Comparison of ENCODE assay signal across 28 cellular contexts in the genomic region with DNA sequence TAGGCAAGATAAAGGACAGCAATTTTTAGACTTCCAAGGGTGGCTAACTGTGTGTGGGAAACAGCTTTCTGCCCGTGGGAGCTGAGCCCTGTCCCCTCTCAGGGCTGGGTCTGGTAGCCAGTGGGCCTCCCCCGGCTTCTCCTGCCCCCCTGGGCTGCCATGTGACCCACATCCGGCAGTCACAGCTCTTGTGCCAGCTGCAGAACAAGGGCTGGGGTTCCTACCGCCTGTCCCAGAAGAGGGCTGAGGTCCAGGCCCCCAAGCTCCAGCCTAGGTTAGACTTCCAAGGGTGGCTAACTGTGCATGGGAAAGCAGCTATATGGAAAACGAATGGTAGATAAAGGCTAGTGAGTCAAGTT. TPM values are rescaled to one million over a fixed set of nuclear protein-coding genes. Genes with fewer than 3 reads are reported as not detected.
DNase-seq lines count a peak whose midpoint lies in the region; ATAC-seq and TF ChIP-seq lines count a peak whose summit lies in the region.
"Had no signal": no experiment of that assay in that cellular context is flagged by ENCODE, and none has a peak within 500 bp of the region (broad histone marks: within the 10 kb centered on the region; RNA-seq: fewer than 3 reads in every experiment).

No MANE protein-coding gene starts in this region.

- H3K14ac ChIP-seq in trophoblast cell (ENCODE audit: low read length): peak overlapping the region; percentile 30

- H3K9me3 ChIP-seq in PC-3 (ENCODE audit: low read length) (no peaks in the 10 kb centered on the region), trophoblast cell (ENCODE audit: insufficient read depth, low read depth, low read length) (no peaks in the 10 kb centered on the region)
- H3K9me3 ChIP-seq: ascending aorta, HAP-1, left ventricle myocardium inferior, uterus had no signal

- H3K9ac ChIP-seq in PC-3 (ENCODE audit: low read length) (no peak overlapping the region), trophoblast cell (ENCODE audit: low read length) (no peak overlapping the region)

- H2AFZ ChIP-seq in PC-3 (ENCODE audit: low read length): peak overlapping the region; percentile 55
- H2AFZ ChIP-seq in trophoblast cell (ENCODE audit: insufficient read depth, low read length, poor library complexity): no peak overlapping the region

- H3K27ac ChIP-seq in 22Rv1 (peak overlapping the region; percentile 39; the same call in 1 of the 2 replicates), PC-3 (ENCODE audit: low read length) (no peak overlapping the region), foreskin keratinocyte (peak overlapping the region; percentile 5), trophoblast cell (ENCODE audit: low read depth, low read length) (peak overlapping the region; percentile 70)
- H3K27ac ChIP-seq: ascending aorta, left ventricle myocardium inferior had no signal

- H3K9me2 ChIP-seq in PC-3 (replicated peaks; ENCODE audit: low read length): no peaks in the 10 kb centered on the region

- H4K12ac ChIP-seq in trophoblast cell (ENCODE audit: low read depth, low read length): no peak overlapping the region

- H3K4me2 ChIP-seq in PC-3 (ENCODE audit: low read length): peak overlapping the region; percentile 67
- H3K4me2 ChIP-seq in trophoblast cell (ENCODE audit: low read length): no peak overlapping the region

- no peaks in the 10 kb centered on the region for H3K36me3 ChIP-seq in PC-3 (ENCODE audit: low read depth, low read length)
- no peaks in the 10 kb centered on the region for H3K36me3 ChIP-seq in trophoblast cell (ENCODE audit: control insufficient read depth in 1 of 2, insufficient read depth in 2 of 2, low read length in 2 of 2)
- H3K36me3 ChIP-seq: ascending aorta, HAP-1, left ventricle myocardium inferior, uterus had no signal

- peak overlapping the region; percentile 55 for H2BK120ac ChIP-seq in trophoblast cell (ENCODE audit: insufficient read depth, low read length, poor library complexity)

- CTCF ChIA-PET in PC-3 (lab: Charles Lee): interaction anchor here (0.7 to 1.4 kb wide), 3 partner anchors 22 to 830 kb away, joined by 3 to 4 read pairs (median 3); no protein-coding TSS in a partner anchor

- H2AK5ac ChIP-seq in trophoblast cell (ENCODE audit: low read length): peak overlapping the region; percentile 46

- DNase-seq in PC-3 (no peak), foreskin keratinocyte (no peak), trophoblast cell (no peak), ACHN (no peak), AG08395 (ENCODE audit: low spot score) (no peak), NCI-H1417 (lab: John Stamatoyannopoulos, UW) (no peak)
- no peak for DNase-seq in activated effector memory CD4-positive, alpha-beta T cell treated with anti-CD3 and anti-CD28 coated beads, Interleukin-2, amount 50 U/mL, for 16 hours
- DNase-seq: activated CD8-positive, alpha-beta T cell treated with anti-CD3 and anti-CD28 coated beads, Interleukin-2, amount 10 ng/mL, durations not matched to agents 7 days and 5 days; activated naive CD4-positive, alpha-beta T cell treated with anti-CD3 and anti-CD28 coated beads, Interleukin-2, amount 50 U/mL, for 16 hours; activated T-cell treated with anti-CD3 and anti-CD28 coated beads, Interleukin-2, amount 50 U/mL, for 1 hour; cerebellar nuclear complex; DMS79; effector memory CD4-positive, alpha-beta T cell; Kasumi-1; left ventricle myocardium inferior; NCI-H1105; NCI-H2081; NCI-H524; RPMI8226; T1000; uterus had no signal

- peak overlapping the region; percentile 19 for H3K18ac ChIP-seq in trophoblast cell (ENCODE audit: low read length)

- H3K79me2 ChIP-seq in PC-3 (ENCODE audit: low read length): no peaks in the 10 kb centered on the region
- peaks cover 2% of the 10 kb centered on the region for H3K79me2 ChIP-seq in trophoblast cell (ENCODE audit: control insufficient read depth, insufficient read depth, low read length, poor library complexity)

- H2BK5ac ChIP-seq in trophoblast cell (ENCODE audit: low read depth, low read length, poor library complexity): no peak overlapping the region

- H4K91ac ChIP-seq in trophoblast cell (ENCODE audit: low read depth, low read length): peak overlapping the region; percentile 69

- peak overlapping the region; percentile 33 for H4K8ac ChIP-seq in trophoblast cell (ENCODE audit: low read depth, low read length)

- WGBS in trophoblast cell (ENCODE audit: extremely low coverage, insufficient coverage, insufficient read length): no CpG with 5 or more reads among the region's 5 CpGs

- no peak overlapping the region for H3K23ac ChIP-seq in trophoblast cell (ENCODE audit: low read length)

- H3K27me3 ChIP-seq in PC-3 (ENCODE audit: low read length): no peaks in the 10 kb centered on the region
- no peaks in the 10 kb centered on the region for H3K27me3 ChIP-seq in foreskin keratinocyte
- H3K27me3 ChIP-seq in trophoblast cell (ENCODE audit: insufficient read depth, low read length): no peaks in the 10 kb centered on the region
- H3K27me3 ChIP-seq: ascending aorta, uterus had no signal

- H2BK12ac ChIP-seq in trophoblast cell (ENCODE audit: low read length): peak overlapping the region; percentile 56

- in situ Hi-C loops in ACHN (cut with HindIII; ENCODE audit: low pct_ligation_motif_present, low pct_unique_long_range_greater_than_20kb, low sequenced_read_pairs): no loop called here

- intact Hi-C loops in PC-3 (cut with micrococcal nuclease): no loop called here

- no peak overlapping the region for H3K4ac ChIP-seq in trophoblast cell (ENCODE audit: low read depth, low read length)

- ATAC-seq in PC-3: no peak; the same call in 1 of the 2 replicates
- ATAC-seq in foreskin keratinocyte: no peak
- ATAC-seq: activated CD8-positive, alpha-beta T cell treated with anti-CD3 and anti-CD28 coated beads, Interleukin-2, amount 10 ng/mL, durations not matched to agents 7 days and 5 days; SK-N-SH treated with all-trans-retinoic acid at 6 μM for 48 hours had no signal

- peaks cover 10% of the 10 kb centered on the region for H3K79me1 ChIP-seq in trophoblast cell (ENCODE audit: low read length)

- H3F3A ChIP-seq in PC-3 (ENCODE audit: low read length, unreplicated experiment): no peaks in the 10 kb centered on the region

- no TSS peak for BruUV-seq in PC-3 (replicated peaks; lab: Mats Ljungman, UMichigan)

- H4K20me1 ChIP-seq in PC-3 (ENCODE audit: low read length): no peaks in the 10 kb centered on the region

- H3K4me3 ChIP-seq in PC-3 (ENCODE audit: low read length): peak overlapping the region; percentile 35
- H3K4me3 ChIP-seq in trophoblast cell (ENCODE audit: low read depth, low read length): no peak overlapping the region
- H3K4me3 ChIP-seq: ascending aorta, HAP-1, left ventricle myocardium inferior, uterus had no signal

- POLR2A ChIA-PET in PC-3 (lab: Charles Lee; ENCODE audit: unreplicated experiment): interaction anchor here (0.5 to 0.7 kb wide), 2 partner anchors 56 to 94 kb away, joined by 3 to 5 read pairs; no protein-coding TSS in a partner anchor

- H3K4me1 ChIP-seq in PC-3 (ENCODE audit: insufficient read depth, low read length): peaks cover 13% of the 10 kb centered on the region
- peaks cover 10% of the 10 kb centered on the region for H3K4me1 ChIP-seq in foreskin keratinocyte
- H3K4me1 ChIP-seq in trophoblast cell (ENCODE audit: control insufficient read depth in 1 of 2, insufficient read depth in 2 of 2, low read length in 2 of 2): peaks cover 2 to 7% of the 10 kb centered on the region in 2 experiments
- H3K4me1 ChIP-seq: ascending aorta, uterus had no signal

- no peak for TF ChIP-seq CTCF in 22Rv1 (IDR thresholded peaks at IDR 0.05)
- no peak for TF ChIP-seq CTCF in PC-3 (conservative IDR thresholded peaks at IDR 0.05; ENCODE audit: low read depth, low read length)
- TF ChIP-seq CTCF in foreskin keratinocyte (conservative IDR thresholded peaks at IDR 0.05): no peak

RNA-seq across cellular contexts. Expression of a gene that starts 6.1 kb away (rescaled TPM):
- total RNA-seq in PC-3 (2014; rRNA removed): not detected in 2 replicates
- 0.37 and 0.42 TPM in 2 replicates for total RNA-seq in foreskin keratinocyte
- polyA plus RNA-seq in foreskin keratinocyte: 0.62 and 0.78 TPM in 2 replicates
- polyA plus RNA-seq in trophoblast cell (2013): 25.4 and 27.3 TPM in 2 replicates
- total RNA-seq: activated CD8-positive, alpha-beta T cell treated with anti-CD3 and anti-CD28 coated beads, Interleukin-2, amount 10 ng/mL, durations not matched to agents 7 days and 5 days; ascending aorta; fibroblast of lung; left ventricle myocardium inferior; mucosa of gallbladder; renal cortical epithelial cell; uterus had no signal
- polyA plus RNA-seq: fibroblast of lung had no signal

RNA-seq across cellular contexts. Expression of a gene that starts 16.2 kb away (rescaled TPM):
- total RNA-seq in PC-3 (2014; rRNA removed): 1.2 and 1.4 TPM in 2 replicates
- 0.56 and 0.82 TPM in 2 replicates for total RNA-seq in foreskin keratinocyte
- 0.45 and 0.77 TPM in 2 replicates for polyA plus RNA-seq in foreskin keratinocyte
- 14.5 and 20.7 TPM in 2 replicates for polyA plus RNA-seq in trophoblast cell (2013)
- total RNA-seq: ascending aorta had no signal

RNA-seq across cellular contexts. Expression of a gene that starts 29.6 kb away (rescaled TPM):
- total RNA-seq in PC-3 (2014; rRNA removed) (88.7 and 95.9 TPM in 2 replicates), foreskin keratinocyte (346 and 364 TPM in 2 replicates)
- 1,004 and 1,032 TPM in 2 replicates for polyA plus RNA-seq in foreskin keratinocyte
- polyA plus RNA-seq in trophoblast cell (2013): 905 and 911 TPM in 2 replicates
